ENCODE assay signal across 10 cellular contexts in the genomic region with DNA sequence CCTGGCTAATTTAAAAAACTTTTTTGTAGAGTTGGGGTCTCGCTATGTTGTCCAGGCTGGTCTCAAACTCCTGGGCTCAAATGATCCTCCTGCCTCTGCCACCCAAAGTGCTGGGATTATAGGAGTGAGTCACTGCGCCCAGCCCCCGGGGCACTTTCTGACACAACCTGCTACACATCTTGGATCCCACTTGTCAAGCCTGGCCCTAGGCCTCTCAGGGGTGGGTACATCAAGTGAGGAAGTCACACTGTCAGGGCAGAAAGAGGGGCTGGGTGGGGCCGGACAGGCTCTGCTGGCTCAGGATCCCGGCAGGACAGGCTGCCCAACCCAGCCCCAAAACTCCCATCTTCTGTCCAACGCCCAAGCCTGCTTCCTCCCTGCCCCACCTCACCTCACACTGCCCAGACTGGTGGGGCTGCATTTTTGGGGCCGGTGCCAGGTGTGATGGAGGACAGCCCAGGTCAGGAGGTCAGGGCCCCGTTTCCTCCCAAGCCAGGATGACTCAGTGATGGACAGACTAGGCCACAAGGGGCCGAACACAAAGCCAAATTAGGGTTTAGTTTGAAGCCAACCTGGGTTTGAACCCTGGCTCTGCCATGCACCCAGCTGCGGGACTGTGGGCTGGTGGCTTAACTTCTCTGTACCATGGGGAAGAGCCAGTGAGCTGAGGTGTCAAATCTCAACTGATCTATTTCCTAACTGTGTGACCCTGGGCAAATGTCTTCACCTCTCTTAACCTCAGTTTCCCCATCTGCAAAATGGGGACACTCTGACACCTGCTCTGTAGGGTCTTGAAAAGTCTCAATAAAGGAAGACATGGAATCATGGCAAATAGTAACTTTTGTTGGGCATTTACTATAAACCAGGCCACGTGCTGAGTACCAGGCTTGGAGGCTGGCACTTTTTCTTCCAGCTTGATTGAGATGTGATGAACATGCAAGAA. TPM values are rescaled to one million over a fixed set of nuclear protein-coding genes. Genes with fewer than 3 reads are reported as not detected.
DNase-seq lines count a peak whose midpoint lies in the region; ATAC-seq and TF ChIP-seq lines count a peak whose summit lies in the region.
"Had no signal": no experiment of that assay in that cellular context is flagged by ENCODE, and none has a peak within 500 bp of the region (broad histone marks: within the 10 kb centered on the region; RNA-seq: fewer than 3 reads in every experiment).

No MANE protein-coding gene starts in this region.

- no peak overlapping the region for H3K4me3 ChIP-seq in suprapubic skin
- H3K4me3 ChIP-seq: cardiac muscle cell had no signal

- H3K27me3 Mint-ChIP-seq in WTC11 (ENCODE audit: low read depth) = no peaks in the 10 kb centered on the region

- no peak overlapping the region for H3K4me3 Mint-ChIP-seq in WTC11

- CTCF ChIA-PET in WTC11 (lab: Charles Lee) = no interaction called here

- H3K27ac Mint-ChIP-seq in WTC11 = no peak overlapping the region

- TF ChIP-seq POLR2A in suprapubic skin (IDR thresholded peaks at IDR 0.05) = no peak

- peak; percentile 34 for DNase-seq in HK-2 (ENCODE audit: unreplicated experiment)
- DNase-seq in WTC11 (ENCODE audit: low spot score) = no peak
- DNase-seq in islet precursor cell = peak; percentile 82
- DNase-seq in suprapubic skin (ENCODE audit: low spot score in 2 of 2) = peak; percentile 88 to 91
- DNase-seq in globus pallidus (ENCODE audit: low spot score) = no peak
- DNase-seq in NCI-H2029 (lab: John Stamatoyannopoulos, UW) = no peak
- DNase-seq in OCI-M2 (lab: John Stamatoyannopoulos, UW; ENCODE audit: unreplicated experiment) = no peak
- DNase-seq: stimulated activated CD4-positive, alpha-beta T cell treated with anti-CD3 and anti-CD28 coated beads, Interleukin-4, amount 100 ng/mL, for 1 hour had no signal

- H3K27me3 ChIP-seq in suprapubic skin = no peaks in the 10 kb centered on the region
- H3K27me3 ChIP-seq: cardiac muscle cell had no signal

- TF ChIP-seq CTCF in WTC11 (IDR thresholded peaks at IDR 0.05) (no peak), suprapubic skin (IDR thresholded peaks at IDR 0.05) (no peak)

- POLR2A ChIA-PET in WTC11 (lab: Charles Lee) = no interaction called here

- H3K9me3 Mint-ChIP-seq in WTC11 = no peaks in the 10 kb centered on the region

- H3K4me1 ChIP-seq in suprapubic skin = peaks cover 46% of the 10 kb centered on the region

- H3K9me3 ChIP-seq in suprapubic skin = no peaks in the 10 kb centered on the region

- H3K27ac ChIP-seq in suprapubic skin = peak overlapping the region; percentile 88

- TF ChIP-seq EP300 in suprapubic skin (IDR thresholded peaks at IDR 0.05) = no peak

- H3K36me3 Mint-ChIP-seq in WTC11 = no peaks in the 10 kb centered on the region

- 29% methylated on average over 7 of the region's 11 CpGs for WGBS in suprapubic skin

- H3K4me1 Mint-ChIP-seq in WTC11 = peaks cover 50% of the 10 kb centered on the region

- H3K36me3 ChIP-seq in suprapubic skin = no peaks in the 10 kb centered on the region
- H3K36me3 ChIP-seq: cardiac muscle cell had no signal

- ATAC-seq in WTC11 (no peak), GM21367 (IDR thresholded peaks at IDR 0.05; ENCODE audit: unreplicated experiment) (no peak)

TF ChIP-seq in WTC11, 78 proteins besides CTCF, POLR2A, EP300 and RAD21:
- TF ChIP-seq ZNF121 (CRISPR knock-in tag; IDR thresholded peaks at IDR 0.05) (peak; percentile 46; the same call in 1 of the 2 replicates), ETV6 (CRISPR knock-in tag; IDR thresholded peaks at IDR 0.05) (no peak), ZNF281 (CRISPR knock-in tag; IDR thresholded peaks at IDR 0.05) (no peak), ZNF416 (CRISPR knock-in tag; IDR thresholded peaks at IDR 0.05) (no peak), JAZF1 (CRISPR knock-in tag; IDR thresholded peaks at IDR 0.05) (no peak), ZNF425 (CRISPR knock-in tag; conservative IDR thresholded peaks at IDR 0.05) (no peak), ZNF512 (CRISPR knock-in tag; IDR thresholded peaks at IDR 0.05; ENCODE audit: borderline replicate concordance) (no peak), FOXK1 (CRISPR knock-in tag; IDR thresholded peaks at IDR 0.05) (no peak)

RNA-seq across cellular contexts. Expression of gene PPL, which starts 8.9 kb away (rescaled TPM):
- 28.5 to 29.6 TPM (median 28.7 TPM) in 3 replicates for total RNA-seq in WTC11 (2021)
- 100 to 1,000 TPM; 304 to 377 (median 350) TPM for total RNA-seq in suprapubic skin

RNA-seq across cellular contexts. Expression of gene SEC14L5, which starts 12.3 kb away (rescaled TPM):
- 2.1 to 2.4 TPM (median 2.3 TPM) in 3 replicates for total RNA-seq in WTC11 (2021)
- 1 to 10 TPM; 1.0 to 1.8 (median 1.4) TPM for total RNA-seq in suprapubic skin

Comparison
In these comparisons a context has a peak if more than half of its experiments do, and no peak if none do; other contexts are left out.
1. DNase-seq: peak in HK-2 (single experiment), islet precursor cell (single experiment) and suprapubic skin (2 of 2); none in WTC11 (single experiment), globus pallidus (single experiment), NCI-H2029 (single experiment) and OCI-M2 (single experiment).